Comparison of ENCODE assay signal across 24 cellular contexts in the genomic region with DNA sequence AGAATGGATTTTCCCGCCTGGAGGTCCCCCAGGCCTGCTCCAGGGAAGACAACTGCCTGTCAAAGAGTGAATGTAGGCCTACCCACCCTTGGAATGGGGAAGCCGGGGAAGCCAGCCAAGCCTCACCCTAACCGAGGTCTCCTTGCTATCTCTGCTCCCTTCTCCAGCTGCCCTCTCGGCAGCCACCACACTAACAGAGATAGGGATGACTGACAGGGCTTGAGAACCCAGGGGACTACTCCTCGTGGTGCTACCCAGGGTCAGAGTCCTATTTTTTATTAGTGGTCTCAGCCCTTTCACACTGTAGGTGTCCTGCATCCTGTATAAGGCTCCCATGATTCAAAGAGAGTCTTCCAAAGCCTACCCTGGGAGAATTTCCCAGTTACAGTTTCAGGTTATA.
"Had no signal": no experiment of that assay in that cellular context is flagged by ENCODE, and none has a peak within 500 bp of the region (broad histone marks: within the 10 kb centered on the region; RNA-seq: fewer than 3 reads in every experiment).

No MANE protein-coding gene starts in this region.

- DNase-seq: cortex of kidney; effector memory CD8-positive, alpha-beta T cell; foreskin fibroblast; gastrocnemius medialis; head of caudate nucleus; left ventricle myocardium superior; mesenchymal stem cell; mucosa of descending colon; naive thymus-derived CD8-positive, alpha-beta T cell; nephron progenitor cell; occipital lobe; ovary; right lobe of liver; stimulated activated CD4-positive, alpha-beta T cell treated with anti-CD3 and anti-CD28 coated beads, Interleukin-12 subunit alpha, Interleukin-12 subunit beta, amount 100 ng/mL, for 4 hours; stimulated activated CD4-positive, alpha-beta T cell treated with anti-CD3 and anti-CD28 coated beads, Interleukin-1b, Interleukin-23, amount 100 ng/mL, for 48 hours; stimulated activated CD4-positive, alpha-beta T cell treated with anti-CD3 and anti-CD28 coated beads, Interleukin-4, amount 100 ng/mL, for 1 hour; stimulated activated CD8-positive, alpha-beta memory T cell treated with anti-CD3 and anti-CD28 coated beads, Interleukin-4, amount 100 ng/mL, for 48 hours; stimulated activated naive CD4-positive, alpha-beta T cell; stimulated activated naive CD8-positive, alpha-beta T cell treated with anti-CD3 and anti-CD28 coated beads, Interleukin-15, amount 100 ng/mL, for 72 hours; transverse colon; upper lobe of right lung; uterus had no signal

- H3K4me3 ChIP-seq: gastrocnemius medialis, mucosa of descending colon, ovary, right lobe of liver, smooth muscle cell, suprapubic skin, transverse colon, upper lobe of right lung, uterus had no signal

- H3K27me3 ChIP-seq: gastrocnemius medialis, ovary, right lobe of liver, suprapubic skin, transverse colon, uterus had no signal

- H3K9me3 ChIP-seq: gastrocnemius medialis, mucosa of descending colon, ovary, right lobe of liver, suprapubic skin, transverse colon, upper lobe of right lung, uterus had no signal

- H3K36me3 ChIP-seq: gastrocnemius medialis, ovary, right lobe of liver, suprapubic skin, transverse colon, upper lobe of right lung, uterus had no signal

- H3K4me1 ChIP-seq: right lobe of liver, suprapubic skin, transverse colon, upper lobe of right lung, uterus had no signal

- H3K27ac ChIP-seq: gastrocnemius medialis, ovary, right lobe of liver, suprapubic skin, transverse colon, upper lobe of right lung, uterus had no signal
